In genomic region chrX:154094833-154095232, GRCh38 we compare ENCODE assay signal across 1 cellular context.
TF ChIP-seq lines count a peak whose summit lies in the region.

No MANE protein-coding gene starts in this region.

TF ChIP-seq in neural cell, 6 proteins besides CTCF, POLR2A, EP300 and RAD21 (continued from another document):
- no peak for TF ChIP-seq EZH2 (IDR thresholded peaks at IDR 0.05; ENCODE audit: borderline replicate concordance, insufficient read depth, low read length, poor library complexity, severe bottlenecking)
TF ChIP-seq in neural cell: peak in this region for 0.
